In genomic region chr7:128916643-128916915, GRCh38 we compare ENCODE assay signal across 30 cellular contexts. TPM values are rescaled to one million over a fixed set of nuclear protein-coding genes. Genes with fewer than 3 reads are reported as not detected.
"Had no signal": no experiment of that assay in that cellular context is flagged by ENCODE, and none has a peak within 500 bp of the region (broad histone marks: within the 10 kb centered on the region; RNA-seq: fewer than 3 reads in every experiment).

No MANE protein-coding gene starts in this region.

- H3K4me3 ChIP-seq: breast epithelium, right lobe of liver, upper lobe of right lung had no signal

- H2AFZ ChIP-seq: neural progenitor cell had no signal

- DNase-seq: activated CD4-positive, alpha-beta T cell treated with anti-CD3 and anti-CD28 coated beads, Interleukin-2, amount 50 U/mL, for 1 hour; activated CD8-positive, alpha-beta T cell treated with anti-CD3 and anti-CD28 coated beads for 36 hours; activated naive CD4-positive, alpha-beta T cell treated with Interleukin-2 at 50 U/mL for 16 hours; activated naive CD8-positive, alpha-beta T cell treated with anti-CD3 and anti-CD28 coated beads, Interleukin-2, amount 50 U/mL, for 24 hours; activated T-cell treated with anti-CD3 and anti-CD28 coated beads, Interleukin-2, amount 50 U/mL, for 48 hours; amygdala; central memory CD4-positive, alpha-beta T cell; foreskin keratinocyte; lower lobe of right lung; mesenchymal stem cell; natural killer cell; right lobe of liver; small intestine; stimulated activated CD4-positive, alpha-beta T cell treated with anti-CD3 and anti-CD28 coated beads, Interleukin-4, amount 100 ng/mL, for 4 hours; stimulated activated CD8-positive, alpha-beta memory T cell treated with anti-CD3 and anti-CD28 coated beads, Interleukin-4, amount 100 ng/mL, for 48 hours; stimulated activated naive CD8-positive, alpha-beta T cell treated with anti-CD3 and anti-CD28 coated beads, Interleukin-15, amount 100 ng/mL, for 72 hours; substantia nigra; SW 1271; T-helper 9 cell; upper lobe of right lung had no signal

- FAIRE-seq: small intestine, TTC549 had no signal

- H3K27ac ChIP-seq: breast epithelium, esophagus muscularis mucosa, foreskin keratinocyte, heart left ventricle, lower lobe of right lung, neural progenitor cell, right lobe of liver, upper lobe of right lung, VCaP had no signal

- H3K27me3 ChIP-seq: right lobe of liver had no signal

- ATAC-seq: activated CD8-positive, alpha-beta T cell treated with anti-CD3 and anti-CD28 coated beads for 36 hours; activated naive CD8-positive, alpha-beta T cell treated with anti-CD3 and anti-CD28 coated beads, Interleukin-2, amount 50 U/mL, for 24 hours; foreskin keratinocyte; heart left ventricle; lower lobe of right lung; natural killer cell; right lobe of liver; upper lobe of right lung had no signal

- H3K9ac ChIP-seq: neural progenitor cell had no signal

- H3K9me3 ChIP-seq: breast epithelium, esophagus muscularis mucosa, heart left ventricle, lower lobe of right lung, right lobe of liver, upper lobe of right lung had no signal

- H3K9me3 Mint-ChIP-seq: activated CD8-positive, alpha-beta T cell treated with anti-CD3 and anti-CD28 coated beads for 36 hours; activated naive CD8-positive, alpha-beta T cell treated with anti-CD3 and anti-CD28 coated beads, Interleukin-2, amount 50 U/mL, for 24 hours; activated T-helper 2 cell treated with anti-CD3 and anti-CD28 coated beads, Interferon-gamma antibody, Interleukin-2, Interleukin-4, amounts not matched to agents 10 μg/mL and 5 μg/mL and 100 μg/mL, durations not matched to agents 14 hours and 24 hours and 36 hours; dendritic cell treated with granulocyte-macrophage colony-stimulating factor and Interleukin-4, amounts not matched to agents 40 ng/mL and 50 ng/mL, for 4 days; natural killer cell; stimulated activated memory B cell treated with anti-CD40 and anti-IgM and Interleukin-4, amounts not matched to agents 10 μg/mL and 1 μg/mL and 100 μg/mL, for 72 hours; stimulated activated naive CD8-positive, alpha-beta T cell treated with anti-CD3 and anti-CD28 coated beads, Interleukin-15, amount 100 ng/mL, for 72 hours; T-helper 1 cell treated with Interleukin-12 subunit alpha and Interleukin-12 subunit beta and Interleukin-4 antibody, amounts not matched to agents 30 μg/mL and 1 μg/mL, for 36 hours had no signal

- H3K36me3 Mint-ChIP-seq: natural killer cell; neural progenitor cell; stimulated activated memory B cell treated with anti-CD40 and anti-IgM and Interleukin-4, amounts not matched to agents 10 μg/mL and 1 μg/mL and 100 μg/mL, for 72 hours had no signal

- H3K4me1 ChIP-seq: breast epithelium, foreskin keratinocyte, right lobe of liver had no signal

- H3K36me3 ChIP-seq: breast epithelium, esophagus muscularis mucosa, heart left ventricle, lower lobe of right lung, neural progenitor cell, right lobe of liver, upper lobe of right lung had no signal

- H3K27ac Mint-ChIP-seq: activated CD8-positive, alpha-beta T cell treated with anti-CD3 and anti-CD28 coated beads for 36 hours; activated naive CD8-positive, alpha-beta T cell treated with anti-CD3 and anti-CD28 coated beads, Interleukin-2, amount 50 U/mL, for 24 hours; activated T-helper 2 cell treated with anti-CD3 and anti-CD28 coated beads, Interferon-gamma antibody, Interleukin-2, Interleukin-4, amounts not matched to agents 10 μg/mL and 5 μg/mL and 100 μg/mL, durations not matched to agents 14 hours and 24 hours and 36 hours; dendritic cell treated with granulocyte-macrophage colony-stimulating factor and Interleukin-4, amounts not matched to agents 40 ng/mL and 50 ng/mL, for 4 days; natural killer cell; neural progenitor cell; stimulated activated naive CD8-positive, alpha-beta T cell treated with anti-CD3 and anti-CD28 coated beads, Interleukin-15, amount 100 ng/mL, for 72 hours; T-helper 1 cell treated with Interleukin-12 subunit alpha and Interleukin-12 subunit beta and Interleukin-4 antibody, amounts not matched to agents 30 μg/mL and 1 μg/mL, for 36 hours had no signal

- H3K4me3 Mint-ChIP-seq: activated CD8-positive, alpha-beta T cell treated with anti-CD3 and anti-CD28 coated beads for 36 hours; activated naive CD8-positive, alpha-beta T cell treated with anti-CD3 and anti-CD28 coated beads, Interleukin-2, amount 50 U/mL, for 24 hours; dendritic cell treated with granulocyte-macrophage colony-stimulating factor and Interleukin-4, amounts not matched to agents 40 ng/mL and 50 ng/mL, for 4 days; natural killer cell; neural progenitor cell; stimulated activated memory B cell treated with anti-CD40 and anti-IgM and Interleukin-4, amounts not matched to agents 10 μg/mL and 1 μg/mL and 100 μg/mL, for 72 hours; stimulated activated naive CD8-positive, alpha-beta T cell treated with anti-CD3 and anti-CD28 coated beads, Interleukin-15, amount 100 ng/mL, for 72 hours; T-helper 1 cell treated with Interleukin-12 subunit alpha and Interleukin-12 subunit beta and Interleukin-4 antibody, amounts not matched to agents 30 μg/mL and 1 μg/mL, for 36 hours had no signal

RNA-seq across cellular contexts. Expression of gene KCP, which starts 6.1 kb away (rescaled TPM):
- total RNA-seq: activated CD8-positive, alpha-beta T cell treated with anti-CD3 and anti-CD28 coated beads for 36 hours; activated T-helper 2 cell treated with anti-CD3 and anti-CD28 coated beads, Interferon-gamma antibody, Interleukin-2, Interleukin-4, amounts not matched to agents 10 μg/mL and 5 μg/mL and 100 μg/mL, durations not matched to agents 14 hours and 24 hours and 36 hours; foreskin keratinocyte had no signal
